Comparison of ENCODE assay signal across 9 cellular contexts in genomic region chr15:68781766-68782588, GRCh38. TPM values are rescaled to one million over a fixed set of nuclear protein-coding genes. Genes with fewer than 3 reads are reported as not detected.
DNase-seq lines count a peak whose midpoint lies in the region; ATAC-seq and TF ChIP-seq lines count a peak whose summit lies in the region.
"Had no signal": no experiment of that assay in that cellular context is flagged by ENCODE, and none has a peak within 500 bp of the region (broad histone marks: within the 10 kb centered on the region; RNA-seq: fewer than 3 reads in every experiment).

No MANE protein-coding gene starts in this region.

- TF ChIP-seq CTCF in gastroesophageal sphincter (IDR thresholded peaks at IDR 0.05) (no peak), Calu3 (IDR thresholded peaks at IDR 0.05; ENCODE audit: unreplicated experiment) (no peak)

- peak overlapping the region; percentile 23 for H3K27ac ChIP-seq in CD4-positive, CD25-positive, alpha-beta regulatory T cell (ENCODE audit: insufficient read depth, low read length, poor library complexity, severe bottlenecking)
- H3K27ac ChIP-seq in gastroesophageal sphincter = peak overlapping the region in 3 of 4 donors; percentile 28 to 36 (median 32)

- intact Hi-C loops in Calu3 (cut with micrococcal nuclease; ENCODE audit: unreplicated experiment) = loop anchor here (5.0 kb wide), 1 partner anchor 45 kb away; no protein-coding TSS in a partner anchor

- no TSS peak for BruUV-seq in Calu3 (replicated peaks; lab: Mats Ljungman, UMichigan)

- H3K36me3 Mint-ChIP-seq in CD4-positive, CD25-positive, alpha-beta regulatory T cell = peaks cover 30% of the 10 kb centered on the region
- H3K36me3 Mint-ChIP-seq in Calu3 (ENCODE audit: insufficient read depth, unreplicated experiment) = peaks cover 68% of the 10 kb centered on the region

- H3K27me3 Mint-ChIP-seq in CD4-positive, CD25-positive, alpha-beta regulatory T cell = no peaks in the 10 kb centered on the region
- H3K27me3 Mint-ChIP-seq in Calu3 (ENCODE audit: unreplicated experiment) = no peaks in the 10 kb centered on the region

- no peak for TF ChIP-seq POLR2A in gastroesophageal sphincter (IDR thresholded peaks at IDR 0.05)

- no peak overlapping the region for H3K4me3 ChIP-seq in CD4-positive, CD25-positive, alpha-beta regulatory T cell (ENCODE audit: low read depth, low read length)
- H3K4me3 ChIP-seq in gastroesophageal sphincter = no peak overlapping the region

- peak; percentile 35 to 37 for ATAC-seq in CD4-positive, CD25-positive, alpha-beta regulatory T cell (ENCODE audit: low read depth in 2 of 2)
- peak; percentile 46 for ATAC-seq in gastroesophageal sphincter
- ATAC-seq in HG03025 (IDR thresholded peaks at IDR 0.05; ENCODE audit: low FRiP score, unreplicated experiment) = no peak
- no peak for ATAC-seq in GM18867 (IDR thresholded peaks at IDR 0.05; ENCODE audit: unreplicated experiment)
- ATAC-seq in HG03039 (IDR thresholded peaks at IDR 0.05; ENCODE audit: unreplicated experiment) = no peak

- peak overlapping the region in 2 of 3 donors; percentile 80 to 90 for H3K27ac Mint-ChIP-seq in CD4-positive, CD25-positive, alpha-beta regulatory T cell
- no peak overlapping the region for H3K27ac Mint-ChIP-seq in Calu3 (ENCODE audit: unreplicated experiment)

- H3K4me1 ChIP-seq in CD4-positive, CD25-positive, alpha-beta regulatory T cell (ENCODE audit: control insufficient read depth, insufficient read depth, low read length, poor library complexity, severe bottlenecking) = peaks cover 20% of the 10 kb centered on the region
- peaks cover 0 to 8% (median 0%) of the 10 kb centered on the region in 3 donors for H3K4me1 ChIP-seq in gastroesophageal sphincter

- H3K27me3 ChIP-seq in CD4-positive, CD25-positive, alpha-beta regulatory T cell (ENCODE audit: control insufficient read depth, insufficient read depth, low read length) = no peaks in the 10 kb centered on the region
- no peaks in the 10 kb centered on the region for H3K27me3 ChIP-seq in gastroesophageal sphincter

- no peak for TF ChIP-seq EP300 in gastroesophageal sphincter (IDR thresholded peaks at IDR 0.05)

- H3K9me3 Mint-ChIP-seq in CD4-positive, CD25-positive, alpha-beta regulatory T cell = no peaks in the 10 kb centered on the region
- no peaks in the 10 kb centered on the region for H3K9me3 Mint-ChIP-seq in Calu3 (ENCODE audit: low read depth, unreplicated experiment)

- peak overlapping the region in 2 of 4 donors; percentile 11 to 13 for H3K4me3 Mint-ChIP-seq in CD4-positive, CD25-positive, alpha-beta regulatory T cell
- H3K4me3 Mint-ChIP-seq in Calu3 (ENCODE audit: low read depth, unreplicated experiment) = no peak overlapping the region

- CTCF ChIA-PET in Calu3 (lab: Charles Lee) = interaction anchor here (0.9 to 2.9 kb wide), 3 partner anchors 93 to 143 kb away, joined by 3 to 30 read pairs (median 6); no protein-coding TSS in a partner anchor

- DNase-seq in CD4-positive, CD25-positive, alpha-beta regulatory T cell = peak in 1 of 3 donors; percentile 61
- peak; percentile 19 to 28 for DNase-seq in activated CD4-positive, alpha-beta T cell treated with anti-CD3 and anti-CD28 coated beads, Interleukin-2, amount 50 U/mL, for 48 hours
- DNase-seq in pulmonary artery endothelial cell (ENCODE audit: low read depth, low spot score) (peak; percentile 71), Calu3 (no peak)
- DNase-seq: DMS 273 treated with DMSO at 0.1 percent for 48 hours had no signal

- 60 to 78% methylated on average over 2 to 3 of the region's 17 CpGs for WGBS in gastroesophageal sphincter (ENCODE audit: low coverage in 1 of 2), 2 donors

- H3K36me3 ChIP-seq in CD4-positive, CD25-positive, alpha-beta regulatory T cell (ENCODE audit: control insufficient read depth, insufficient read depth, low read length) = peaks cover 58% of the 10 kb centered on the region
- peaks cover 0 to 90% of the 10 kb centered on the region in 2 donors for H3K36me3 ChIP-seq in gastroesophageal sphincter

- H3K4me1 Mint-ChIP-seq in CD4-positive, CD25-positive, alpha-beta regulatory T cell = peaks cover 14 to 29% (median 22%) of the 10 kb centered on the region in 4 donors
- no peaks in the 10 kb centered on the region for H3K4me1 Mint-ChIP-seq in Calu3 (ENCODE audit: low read depth, unreplicated experiment)

- no peaks in the 10 kb centered on the region for H3K9me3 ChIP-seq in CD4-positive, CD25-positive, alpha-beta regulatory T cell (ENCODE audit: control insufficient read depth in 2 of 2, low read length in 2 of 2)
- no peaks in the 10 kb centered on the region for H3K9me3 ChIP-seq in gastroesophageal sphincter

RNA-seq across cellular contexts. Expression of gene ANP32A, which starts 38.7 kb away (rescaled TPM):
- 89.4 TPM for total RNA-seq in CD4-positive, CD25-positive, alpha-beta regulatory T cell
- polyA plus RNA-seq in CD4-positive, CD25-positive, alpha-beta regulatory T cell = 100 to 1,000 TPM in 1 of 4 donors, 10 to 100 TPM in 3; 71.4 to 104 (median 88.0) TPM
- total RNA-seq in gastroesophageal sphincter = 10 to 100 TPM; 42.4 to 75.0 (median 55.6) TPM
- 72.9 and 127 TPM in 2 replicates for total RNA-seq in pulmonary artery endothelial cell
- total RNA-seq in Calu3 (2022) = 250 and 267 TPM in 2 replicates

Comparison
In these comparisons a context has a peak if more than half of its experiments do, and no peak if none do; other contexts are left out.
1. ATAC-seq: peak in CD4-positive, CD25-positive, alpha-beta regulatory T cell (2 of 2) and gastroesophageal sphincter (single experiment); none in HG03025 (single experiment), GM18867 (single experiment) and HG03039 (single experiment).